In genomic region chr11:93730108-93731107, GRCh38 we compare ENCODE assay signal across 1 cellular context.
TF ChIP-seq lines count a peak whose summit lies in the region.

No MANE protein-coding gene starts in this region.

TF ChIP-seq in GM23338, 12 proteins besides CTCF, POLR2A, EP300 and RAD21 (continued from another document):
- TF ChIP-seq ZNF462 (CRISPR knock-in tag; IDR thresholded peaks at IDR 0.05) (no peak), POLR2AphosphoS5 (IDR thresholded peaks at IDR 0.05; ENCODE audit: low read depth) (peak; percentile 2; the same call in 1 of the 2 replicates), EZH2 (IDR thresholded peaks at IDR 0.05; ENCODE audit: low read depth, unreplicated experiment) (no peak)
